Comparison of ENCODE assay signal across 9 cellular contexts in the genomic region with DNA sequence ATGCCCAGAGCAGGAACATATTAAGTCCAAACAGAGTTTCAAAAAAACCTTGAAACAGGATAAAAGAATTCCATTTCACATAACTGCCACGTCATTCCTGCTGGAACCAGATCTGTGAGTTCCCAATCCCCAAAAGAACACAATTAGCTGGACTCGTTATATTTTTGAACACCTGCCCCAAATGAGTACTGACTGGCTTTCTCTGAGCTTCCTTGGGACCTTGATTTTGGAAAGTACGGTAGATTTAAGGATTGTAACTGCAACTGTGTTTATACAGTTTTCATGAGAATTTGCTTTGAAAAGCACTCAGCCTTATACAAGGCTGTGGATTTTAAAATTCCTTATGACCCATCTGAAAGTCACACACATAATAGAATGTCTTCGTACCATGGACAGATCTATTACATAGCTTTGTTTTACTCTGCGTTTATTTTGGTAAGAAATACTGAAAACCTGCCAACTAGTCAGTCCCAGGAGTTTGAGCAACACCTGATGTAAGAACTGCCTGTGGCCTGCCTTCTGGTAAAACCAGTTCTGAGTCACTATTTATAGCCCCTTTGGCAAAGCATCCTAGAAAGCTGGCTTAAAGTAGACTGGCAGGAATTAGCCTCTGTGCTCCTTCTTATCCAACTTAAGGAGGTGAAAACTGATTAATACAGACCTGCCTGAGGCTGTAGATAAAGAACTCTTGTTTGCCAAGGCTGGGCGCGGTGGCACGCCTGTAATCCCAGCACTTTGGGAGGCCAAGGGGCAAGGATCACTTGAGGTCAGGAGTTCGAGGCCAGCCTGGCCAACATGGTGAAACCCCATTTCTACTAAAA. TPM values are rescaled to one million over a fixed set of nuclear protein-coding genes. Genes with fewer than 3 reads are reported as not detected.
DNase-seq lines count a peak whose midpoint lies in the region; ATAC-seq and TF ChIP-seq lines count a peak whose summit lies in the region.
"Had no signal": no experiment of that assay in that cellular context is flagged by ENCODE, and none has a peak within 500 bp of the region (broad histone marks: within the 10 kb centered on the region; RNA-seq: fewer than 3 reads in every experiment).

No MANE protein-coding gene starts in this region.

- H3K27ac Mint-ChIP-seq in stimulated activated effector memory CD8-positive, alpha-beta T cell treated with anti-CD3 and anti-CD28 coated beads, Interleukin-12 subunit alpha, Interleukin-12 subunit beta, amount 100 ng/mL, for 72 hours, result no peak overlapping the region

- 36 to 38% methylated on average over 9 of the region's 9 CpGs for WGBS in GM23248 (ENCODE audit: low coverage in 1 of 2, low lambda C conversion rate in 2 of 2, missing lambda C conversion rate in 2 of 2), 2 experiments
- WGBS in psoas muscle, 3 donors, result 24 to 47% (median 26%) methylated on average over 9 of the region's 9 CpGs

- DNase-seq in GM23248 (peak; percentile 92), RKO (ENCODE audit: low spot score) (peak; percentile 10), fibroblast of the conjunctiva (ENCODE audit: low read depth) (peak; percentile 94), psoas muscle (no peak)
- no peak for DNase-seq in stimulated activated effector memory CD8-positive, alpha-beta T cell treated with anti-CD3 and anti-CD28 coated beads, Interleukin-12 subunit alpha, Interleukin-12 subunit beta, amount 100 ng/mL, for 72 hours (ENCODE audit: low spot score in 2 of 2)

- peaks cover 55% of the 10 kb centered on the region for H3K27me3 ChIP-seq in GM23248 (replicated peaks; ENCODE audit: insufficient read depth)
- no peaks in the 10 kb centered on the region for H3K27me3 ChIP-seq in psoas muscle (ENCODE audit: insufficient read depth in 3 of 3, low read length in 2 of 3)

- H3K9me3 ChIP-seq in GM23248 (ENCODE audit: low read depth) (no peaks in the 10 kb centered on the region), psoas muscle (no peaks in the 10 kb centered on the region)

- in situ Hi-C loops in GM23248 (cut with MboI), result no loop called here

- H2AFZ ChIP-seq in GM23248, result no peak overlapping the region

- no peaks in the 10 kb centered on the region for H3K9me3 Mint-ChIP-seq in stimulated activated effector memory CD8-positive, alpha-beta T cell treated with anti-CD3 and anti-CD28 coated beads, Interleukin-12 subunit alpha, Interleukin-12 subunit beta, amount 100 ng/mL, for 72 hours

- H3K36me3 ChIP-seq in GM23248 (ENCODE audit: low read depth) (no peaks in the 10 kb centered on the region), psoas muscle (ENCODE audit: insufficient read depth in 1 of 2, low read depth in 1 of 2) (no peaks in the 10 kb centered on the region)

- ATAC-seq in psoas muscle (peak; percentile 96 to 99 (median 98)), GM18907 (IDR thresholded peaks at IDR 0.05; ENCODE audit: unreplicated experiment) (no peak), GM19463 (IDR thresholded peaks at IDR 0.05; ENCODE audit: unreplicated experiment) (no peak), HG02623 (IDR thresholded peaks at IDR 0.05; ENCODE audit: unreplicated experiment) (no peak)
- no peak for ATAC-seq in stimulated activated effector memory CD8-positive, alpha-beta T cell treated with anti-CD3 and anti-CD28 coated beads, Interleukin-12 subunit alpha, Interleukin-12 subunit beta, amount 100 ng/mL, for 72 hours

- H4K20me1 ChIP-seq in GM23248 (ENCODE audit: insufficient read depth), result no peaks in the 10 kb centered on the region

- intact Hi-C loops in psoas muscle (cut with DNase I), result no loop called here

- H3K27ac ChIP-seq in GM23248 (no peak overlapping the region), psoas muscle (peak overlapping the region; percentile 64)
- H3K27ac ChIP-seq: HL-60 had no signal

- no peak for TF ChIP-seq CTCF in psoas muscle (IDR thresholded peaks at IDR 0.05)

- H3K9me2 ChIP-seq in GM23248 (ENCODE audit: insufficient read depth), result no peaks in the 10 kb centered on the region

- no peaks in the 10 kb centered on the region for H3K4me1 Mint-ChIP-seq in stimulated activated effector memory CD8-positive, alpha-beta T cell treated with anti-CD3 and anti-CD28 coated beads, Interleukin-12 subunit alpha, Interleukin-12 subunit beta, amount 100 ng/mL, for 72 hours

- no peak overlapping the region for H3K4me3 Mint-ChIP-seq in stimulated activated effector memory CD8-positive, alpha-beta T cell treated with anti-CD3 and anti-CD28 coated beads, Interleukin-12 subunit alpha, Interleukin-12 subunit beta, amount 100 ng/mL, for 72 hours

- no peaks in the 10 kb centered on the region for H3K79me2 ChIP-seq in GM23248 (ENCODE audit: insufficient read depth)

- H3K4me3 ChIP-seq in GM23248, result no peak overlapping the region
- no peak overlapping the region for H3K4me3 ChIP-seq in psoas muscle

- H3K4me2 ChIP-seq in GM23248 (ENCODE audit: unreplicated experiment), result peak overlapping the region; percentile 15

- H3K4me1 ChIP-seq in GM23248 (ENCODE audit: insufficient read depth), result peaks cover 6% of the 10 kb centered on the region; the same call in 1 of the 2 replicates
- H3K4me1 ChIP-seq in psoas muscle, result peaks cover 16% of the 10 kb centered on the region

- H3K9ac ChIP-seq in GM23248, result no peak overlapping the region

- peaks cover 14% of the 10 kb centered on the region; the same call in 1 of the 2 replicates for H3F3A ChIP-seq in GM23248 (ENCODE audit: insufficient read depth)

- no peaks in the 10 kb centered on the region for H3K36me3 Mint-ChIP-seq in stimulated activated effector memory CD8-positive, alpha-beta T cell treated with anti-CD3 and anti-CD28 coated beads, Interleukin-12 subunit alpha, Interleukin-12 subunit beta, amount 100 ng/mL, for 72 hours

RNA-seq across cellular contexts. Expression of gene MERTK, which starts 48.1 kb away (rescaled TPM):
- total RNA-seq in GM23248 (2014; rRNA removed; shearing (Covaris generic)), result under 0.01 TPM in 1 of 2 replicates, not detected in the other
- polyA plus RNA-seq in GM23248 (2016; fragmentation: Nextera tagmentation; extraction: Ambion mirVana) (not detected in 2 replicates), psoas muscle (1 to 10 TPM in 2 of 3 donors, under 1 TPM in 1; 0.73 to 1.4 (median 1.2) TPM)
- total RNA-seq in psoas muscle, result 1 to 10 TPM; 1.6 to 4.2 (median 2.4) TPM

Comparison
In these comparisons a context has a peak if more than half of its experiments do, and no peak if none do; other contexts are left out.
1. DNase-seq: peak in GM23248 (single experiment), RKO (single experiment) and fibroblast of the conjunctiva (single experiment); none in psoas muscle (0 of 2) and stimulated activated effector memory CD8-positive, alpha-beta T cell treated with anti-CD3 and anti-CD28 coated beads, Interleukin-12 subunit alpha, Interleukin-12 subunit beta, amount 100 ng/mL, for 72 hours (0 of 2).
2. ATAC-seq: peak in psoas muscle (4 of 4); none in GM18907 (single experiment), stimulated activated effector memory CD8-positive, alpha-beta T cell treated with anti-CD3 and anti-CD28 coated beads, Interleukin-12 subunit alpha, Interleukin-12 subunit beta, amount 100 ng/mL, for 72 hours (single experiment), GM19463 (single experiment) and HG02623 (single experiment).